Comparison of ENCODE assay signal across 32 cellular contexts in genomic region chr16:15906439-15906838, GRCh38. TPM values are rescaled to one million over a fixed set of nuclear protein-coding genes. Genes with fewer than 3 reads are reported as not detected.
"Had no signal": no experiment of that assay in that cellular context is flagged by ENCODE, and none has a peak within 500 bp of the region (broad histone marks: within the 10 kb centered on the region; RNA-seq: fewer than 3 reads in every experiment).

No MANE protein-coding gene starts in this region.

- H3K27ac Mint-ChIP-seq: activated CD4-positive, alpha-beta memory T cell treated with anti-CD3 and anti-CD28 coated beads for 36 hours; activated CD4-positive, alpha-beta T cell treated with anti-CD3 and anti-CD28 coated beads for 36 hours; activated CD4-positive, alpha-beta T cell treated with anti-CD3 and anti-CD28 coated beads, Interleukin-2, amount 10 ng/mL, durations not matched to agents 24 days and 14 days; activated CD8-positive, alpha-beta memory T cell treated with anti-CD3 and anti-CD28 coated beads, Interleukin-2, amount 10 ng/mL, durations not matched to agents 7 days and 5 days; activated CD8-positive, alpha-beta T cell treated with anti-CD3 and anti-CD28 coated beads, Interleukin-2, amount 10 ng/mL, durations not matched to agents 7 days and 5 days; activated naive CD8-positive, alpha-beta T cell; activated T-helper 1 cell treated with anti-CD3 and anti-CD28 coated beads, Interleukin-12 subunit alpha, Interleukin-12 subunit beta, Interleukin-2, Interleukin-4 antibody, amounts not matched to agents 30 ng/mL and 10 ng/mL and 1 ng/mL, durations not matched to agents 14 hours and 24 hours and 36 hours; activated T-helper 2 cell treated with anti-CD3 and anti-CD28 coated beads, Interferon-gamma antibody, Interleukin-2, Interleukin-4, amounts not matched to agents 10 μg/mL and 5 μg/mL and 100 μg/mL, durations not matched to agents 14 hours and 24 hours and 36 hours; effector memory CD8-positive, alpha-beta T cell had no signal

- H3K9me3 ChIP-seq: esophagus muscularis mucosa, gastrocnemius medialis had no signal

- H3K36me3 Mint-ChIP-seq: activated CD4-positive, alpha-beta memory T cell treated with anti-CD3 and anti-CD28 coated beads for 36 hours; activated naive CD8-positive, alpha-beta T cell had no signal

- H3K27me3 ChIP-seq: brain microvascular endothelial cell, esophagus muscularis mucosa, foreskin keratinocyte, gastrocnemius medialis had no signal

- H3K4me3 Mint-ChIP-seq: activated CD4-positive, alpha-beta memory T cell treated with anti-CD3 and anti-CD28 coated beads for 36 hours; activated CD4-positive, alpha-beta T cell treated with anti-CD3 and anti-CD28 coated beads for 36 hours; activated CD4-positive, alpha-beta T cell treated with anti-CD3 and anti-CD28 coated beads, Interleukin-2, amount 10 ng/mL, durations not matched to agents 24 days and 14 days; activated CD8-positive, alpha-beta memory T cell treated with anti-CD3 and anti-CD28 coated beads, Interleukin-2, amount 10 ng/mL, durations not matched to agents 7 days and 5 days; activated CD8-positive, alpha-beta T cell treated with anti-CD3 and anti-CD28 coated beads, Interleukin-2, amount 10 ng/mL, durations not matched to agents 7 days and 5 days; activated naive CD8-positive, alpha-beta T cell; activated T-helper 1 cell treated with anti-CD3 and anti-CD28 coated beads, Interleukin-12 subunit alpha, Interleukin-12 subunit beta, Interleukin-2, Interleukin-4 antibody, amounts not matched to agents 30 ng/mL and 10 ng/mL and 1 ng/mL, durations not matched to agents 14 hours and 24 hours and 36 hours; central memory CD8-positive, alpha-beta T cell; effector memory CD8-positive, alpha-beta T cell had no signal

- H3K4me1 Mint-ChIP-seq: central memory CD8-positive, alpha-beta T cell had no signal

- H3K4me1 ChIP-seq: esophagus muscularis mucosa, gastrocnemius medialis had no signal

- H3K9me3 Mint-ChIP-seq: activated T-helper 2 cell treated with anti-CD3 and anti-CD28 coated beads, Interferon-gamma antibody, Interleukin-2, Interleukin-4, amounts not matched to agents 10 μg/mL and 5 μg/mL and 100 μg/mL, durations not matched to agents 14 hours and 24 hours and 36 hours; central memory CD8-positive, alpha-beta T cell; effector memory CD8-positive, alpha-beta T cell had no signal

- H3K4me3 ChIP-seq: esophagus muscularis mucosa, gastrocnemius medialis had no signal

- ATAC-seq: activated CD4-positive, alpha-beta T cell treated with anti-CD3 and anti-CD28 coated beads for 36 hours; activated CD8-positive, alpha-beta memory T cell treated with anti-CD3 and anti-CD28 coated beads, Interleukin-2, amount 10 ng/mL, durations not matched to agents 7 days and 5 days; activated CD8-positive, alpha-beta T cell treated with anti-CD3 and anti-CD28 coated beads, Interleukin-2, amount 10 ng/mL, durations not matched to agents 7 days and 5 days; effector memory CD8-positive, alpha-beta T cell; foreskin keratinocyte; gastrocnemius medialis had no signal

- H3K27ac ChIP-seq: brain microvascular endothelial cell, esophagus muscularis mucosa, foreskin keratinocyte, gastrocnemius medialis had no signal

- H3K36me3 ChIP-seq: brain microvascular endothelial cell, esophagus muscularis mucosa, gastrocnemius medialis had no signal

- H3K27me3 Mint-ChIP-seq: activated CD4-positive, alpha-beta memory T cell treated with anti-CD3 and anti-CD28 coated beads for 36 hours; activated CD4-positive, alpha-beta T cell treated with anti-CD3 and anti-CD28 coated beads for 36 hours; activated CD8-positive, alpha-beta memory T cell treated with anti-CD3 and anti-CD28 coated beads, Interleukin-2, amount 10 ng/mL, durations not matched to agents 7 days and 5 days; activated naive CD8-positive, alpha-beta T cell; central memory CD8-positive, alpha-beta T cell had no signal

- DNase-seq: activated CD4-positive, alpha-beta memory T cell treated with anti-CD3 and anti-CD28 coated beads for 36 hours; activated CD4-positive, alpha-beta T cell treated with anti-CD3 and anti-CD28 coated beads for 36 hours; activated CD4-positive, alpha-beta T cell treated with anti-CD3 and anti-CD28 coated beads, Interleukin-2, amount 10 ng/mL, durations not matched to agents 24 days and 14 days; activated CD4-positive, CD25-positive, alpha-beta regulatory T cell; activated CD4-positive, CD25-positive, alpha-beta regulatory T cell treated with anti-CD3 and anti-CD28 coated beads, Interleukin-2, amount 50 U/mL, for 72 hours; activated CD8-positive, alpha-beta memory T cell treated with anti-CD3 and anti-CD28 coated beads, Interleukin-2, amount 10 ng/mL, durations not matched to agents 7 days and 5 days; activated CD8-positive, alpha-beta memory T cell treated with anti-CD3 and anti-CD28 coated beads, Interleukin-2, amount 50 U/mL, for 4 hours; activated CD8-positive, alpha-beta T cell treated with anti-CD3 and anti-CD28 coated beads, Interleukin-2, amount 10 ng/mL, durations not matched to agents 7 days and 5 days; activated gamma-delta T cell treated with Interleukin-2 at 50 U/mL for 16 hours; activated naive CD4-positive, alpha-beta T cell treated with anti-CD3 and anti-CD28 coated beads, Interleukin-2, amount 50 U/mL, for 16 hours; activated naive CD4-positive, alpha-beta T cell treated with Interleukin-2 at 50 U/mL for 16 hours; activated T-cell treated with anti-CD3 and anti-CD28 coated beads, Interleukin-2, amount 50 U/mL, for 1 hour; activated T-cell treated with anti-CD3 and anti-CD28 coated beads, Interleukin-2, amount 50 U/mL, for 48 hours; amniotic stem cell; anterior cingulate cortex; brain microvascular endothelial cell; cortex of kidney; dermis blood vessel endothelial cell; effector CD4-positive, alpha-beta T cell; effector memory CD8-positive, alpha-beta T cell; erythroblast; foreskin keratinocyte; gastrocnemius medialis; glutamatergic neuron; T-helper 2 cell had no signal

RNA-seq across cellular contexts. Expression of gene MYH11, which starts 49.6 kb away (rescaled TPM):
- total RNA-seq: activated CD4-positive, alpha-beta T cell treated with anti-CD3 and anti-CD28 coated beads for 36 hours; activated CD4-positive, alpha-beta T cell treated with anti-CD3 and anti-CD28 coated beads, Interleukin-2, amount 10 ng/mL, durations not matched to agents 24 days and 14 days; activated CD8-positive, alpha-beta memory T cell treated with anti-CD3 and anti-CD28 coated beads for 36 hours; activated CD8-positive, alpha-beta T cell treated with anti-CD3 and anti-CD28 coated beads, Interleukin-2, amount 10 ng/mL, durations not matched to agents 7 days and 5 days; activated T-helper 1 cell treated with anti-CD3 and anti-CD28 coated beads, Interleukin-12 subunit alpha, Interleukin-12 subunit beta, Interleukin-2, Interleukin-4 antibody, amounts not matched to agents 30 ng/mL and 10 ng/mL and 1 ng/mL, durations not matched to agents 14 hours and 24 hours and 36 hours; activated T-helper 2 cell treated with anti-CD3 and anti-CD28 coated beads, Interferon-gamma antibody, Interleukin-2, Interleukin-4, amounts not matched to agents 10 μg/mL and 5 μg/mL and 100 μg/mL, durations not matched to agents 14 hours and 24 hours and 36 hours; dermis blood vessel endothelial cell; foreskin keratinocyte; T-helper 1 cell treated with Interleukin-12 subunit alpha and Interleukin-12 subunit beta and Interleukin-4 antibody, amounts not matched to agents 30 ng/mL and 1 ng/mL, for 36 hours had no signal
- polyA plus RNA-seq: foreskin keratinocyte had no signal
